Comparison of ENCODE assay signal across 1 cellular context in genomic region chr18:70422061-70422965, GRCh38.
TF ChIP-seq lines count a peak whose summit lies in the region.

No MANE protein-coding gene starts in this region.

TF ChIP-seq in SK-N-SH, 30 proteins besides CTCF, POLR2A, EP300 and RAD21 (continued from another document):
- TF ChIP-seq FOXM1 (IDR thresholded peaks at IDR 0.05; ENCODE audit: low read depth) (peak; percentile 94), ELF1 (IDR thresholded peaks at IDR 0.05) (peak; percentile 59; the same call in 1 of the 2 replicates), RXRA (IDR thresholded peaks at IDR 0.05; ENCODE audit: borderline replicate concordance, low read depth) (peak; percentile 100), GATA2 (CRISPR knock-in tag; IDR thresholded peaks at IDR 0.05) (no peak), RCOR1 (IDR thresholded peaks at IDR 0.05; ENCODE audit: low read length) (peak; percentile 35; the same call in 1 of the 2 replicates), TEAD4 (IDR thresholded peaks at IDR 0.05; ENCODE audit: borderline replicate concordance, insufficient read depth) (peak; percentile 98), FOSL2 (IDR thresholded peaks at IDR 0.05; ENCODE audit: borderline replicate concordance, low read depth) (peak; percentile 98), MAX (IDR thresholded peaks at IDR 0.05; ENCODE audit: low read depth) (peak; percentile 78), SMC3 (IDR thresholded peaks at IDR 0.05; ENCODE audit: low read depth, low read length) (no peak), NFIC (IDR thresholded peaks at IDR 0.05; ENCODE audit: borderline replicate concordance) (peak; percentile 99), RFX5 (IDR thresholded peaks at IDR 0.05; ENCODE audit: low read length) (no peak), GABPA (IDR thresholded peaks at IDR 0.05; ENCODE audit: low read depth) (peak; percentile 21; the same call in 1 of the 2 replicates), MEF2A (IDR thresholded peaks at IDR 0.05; ENCODE audit: borderline replicate concordance, low read depth) (peak; percentile 81), USF2 (IDR thresholded peaks at IDR 0.05; ENCODE audit: borderline replicate concordance, low read depth, low read length) (no peak), TAF1 (IDR thresholded peaks at IDR 0.05; ENCODE audit: borderline replicate concordance, low read depth, low read length) (peak; percentile 45; the same call in 1 of the 2 replicates), USF1 (IDR thresholded peaks at IDR 0.05; ENCODE audit: borderline replicate concordance, low read depth) (no peak)
